ENCODE assay signal across 11 cellular contexts in the genomic region with DNA sequence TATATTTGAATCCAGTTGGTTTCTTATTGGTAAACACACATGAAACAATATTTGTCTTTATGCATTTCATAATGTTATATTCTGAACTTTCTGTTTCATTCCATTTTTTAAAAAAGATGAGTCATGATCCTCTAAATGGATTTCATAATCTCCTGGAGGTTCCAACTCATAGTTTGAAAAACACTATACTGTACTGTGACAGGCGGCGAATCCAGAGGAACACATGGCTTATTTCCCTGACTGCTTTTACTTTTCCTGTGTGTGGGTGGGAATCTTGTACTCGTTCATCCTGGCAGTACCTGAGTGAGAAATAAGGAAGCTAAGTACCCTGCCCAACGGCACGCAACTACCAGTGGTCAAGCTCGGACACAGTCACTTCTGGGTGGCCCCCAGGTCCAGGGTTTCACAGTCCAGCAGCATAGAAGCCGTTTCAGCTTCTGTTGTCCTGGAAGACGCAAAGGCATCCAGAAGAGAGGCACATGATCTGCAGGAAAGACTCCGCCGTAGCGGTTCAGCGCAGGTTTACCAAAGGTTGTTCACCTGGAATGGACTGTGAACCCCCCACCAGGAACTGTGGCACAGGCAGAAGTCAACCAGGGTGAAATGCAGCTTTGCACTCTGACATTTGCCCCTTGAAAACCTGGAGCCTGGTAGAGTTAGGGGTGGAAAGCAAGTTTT.
A peak's percentile ranks its signal among the peaks of the same experiment; 100 is the strongest.
DNase-seq lines count a peak whose midpoint lies in the region; ATAC-seq, FAIRE-seq and TF ChIP-seq lines count a peak whose summit lies in the region.
"Had no signal": no experiment of that assay in that cellular context is flagged by ENCODE, and none has a peak within 500 bp of the region (broad histone marks: within the 10 kb centered on the region; RNA-seq: fewer than 3 reads in every experiment).

No MANE protein-coding gene starts in this region.

- TF ChIP-seq CTCF in bronchial epithelial cell (IDR thresholded peaks at IDR 0.05; ENCODE audit: insufficient read depth, low read length, severe bottlenecking): no peak

- H3K9ac ChIP-seq in stomach smooth muscle (ENCODE audit: low read length in 2 of 2): no peak overlapping the region

- FAIRE-seq in bronchial epithelial cell (lab: Jason Lieb, UNC): no peak

- no peaks in the 10 kb centered on the region for H3K9me3 ChIP-seq in stomach smooth muscle (ENCODE audit: control insufficient read depth in 2 of 2, low read length in 2 of 2)

- H3K27ac ChIP-seq in stomach smooth muscle (ENCODE audit: low read length): peak overlapping the region; percentile 31

- H3K27me3 ChIP-seq in bronchial epithelial cell (ENCODE audit: control insufficient read depth, insufficient read depth, low read length) (no peaks in the 10 kb centered on the region), stomach smooth muscle (ENCODE audit: control insufficient read depth in 1 of 2, insufficient read depth in 2 of 2, low read length in 2 of 2) (no peaks in the 10 kb centered on the region)

- H3K4me3 ChIP-seq in bronchial epithelial cell (ENCODE audit: low read depth, low read length): no peak overlapping the region
- peak overlapping the region; percentile 54 to 57 for H3K4me3 ChIP-seq in stomach smooth muscle (ENCODE audit: low read length in 2 of 2)

- ATAC-seq in activated naive CD8-positive, alpha-beta T cell treated with anti-CD3 and anti-CD28 coated beads, Interleukin-2, amount 50 U/mL, for 24 hours: no peak

- H3K27me3 Mint-ChIP-seq in activated naive CD8-positive, alpha-beta T cell treated with anti-CD3 and anti-CD28 coated beads, Interleukin-2, amount 50 U/mL, for 24 hours: no peaks in the 10 kb centered on the region

- H3K4me3 Mint-ChIP-seq in activated naive CD8-positive, alpha-beta T cell treated with anti-CD3 and anti-CD28 coated beads, Interleukin-2, amount 50 U/mL, for 24 hours: no peak overlapping the region

- no peaks in the 10 kb centered on the region for H3K36me3 Mint-ChIP-seq in activated naive CD8-positive, alpha-beta T cell treated with anti-CD3 and anti-CD28 coated beads, Interleukin-2, amount 50 U/mL, for 24 hours (ENCODE audit: low read depth)

- H3K9me3 Mint-ChIP-seq in activated naive CD8-positive, alpha-beta T cell treated with anti-CD3 and anti-CD28 coated beads, Interleukin-2, amount 50 U/mL, for 24 hours: no peaks in the 10 kb centered on the region

- H3K36me3 ChIP-seq in bronchial epithelial cell (ENCODE audit: control insufficient read depth, insufficient read depth, low read length) (peaks cover 2% of the 10 kb centered on the region), stomach smooth muscle (ENCODE audit: control insufficient read depth in 2 of 2, insufficient read depth in 2 of 2, low read length in 2 of 2) (no peaks in the 10 kb centered on the region)

- DNase-seq in Kasumi-1 (lab: John Stamatoyannopoulos, UW) (peak; percentile 56 to 68), bronchial epithelial cell (ENCODE audit: low read depth) (peak; percentile 84), iris pigment epithelial cell (ENCODE audit: low read depth) (peak; percentile 76), NCI-H2107 (lab: John Stamatoyannopoulos, UW) (no peak), KBM-7 (no peak), T-helper 1 cell (no peak)
- no peak for DNase-seq in activated naive CD8-positive, alpha-beta T cell treated with anti-CD3 and anti-CD28 coated beads, Interleukin-2, amount 50 U/mL, for 24 hours
- DNase-seq: activated CD4-positive, CD25-positive, alpha-beta regulatory T cell; DMS79; KG1 had no signal

- peaks cover 79% of the 10 kb centered on the region for H3K4me1 Mint-ChIP-seq in activated naive CD8-positive, alpha-beta T cell treated with anti-CD3 and anti-CD28 coated beads, Interleukin-2, amount 50 U/mL, for 24 hours

- H3K4me1 ChIP-seq in stomach smooth muscle (ENCODE audit: control insufficient read depth, insufficient read depth, low read length): peaks cover 42% of the 10 kb centered on the region

- no peak overlapping the region for H3K27ac Mint-ChIP-seq in activated naive CD8-positive, alpha-beta T cell treated with anti-CD3 and anti-CD28 coated beads, Interleukin-2, amount 50 U/mL, for 24 hours

- in situ Hi-C loops in KBM-7 (cut with MboI; ENCODE audit: low pct_unique_long_range_greater_than_20kb, low sequenced_read_pairs): no loop called here

Comparison
In these comparisons a context has a peak if more than half of its experiments do, and no peak if none do; other contexts are left out.
1. DNase-seq: peak in Kasumi-1 (2 of 2), bronchial epithelial cell (single experiment) and iris pigment epithelial cell (single experiment); none in NCI-H2107 (single experiment), KBM-7 (single experiment), activated naive CD8-positive, alpha-beta T cell treated with anti-CD3 and anti-CD28 coated beads, Interleukin-2, amount 50 U/mL, for 24 hours (single experiment) and T-helper 1 cell (0 of 5).